9 cellular contexts compared by ENCODE assay signal in genomic region chr1:150302338-150302737, GRCh38. TPM values are rescaled to one million over a fixed set of nuclear protein-coding genes. Genes with fewer than 3 reads are reported as not detected.
DNase-seq lines count a peak whose midpoint lies in the region; TF ChIP-seq lines count a peak whose summit lies in the region.
"Had no signal": no experiment of that assay in that cellular context is flagged by ENCODE, and none has a peak within 500 bp of the region (broad histone marks: within the 10 kb centered on the region; RNA-seq: fewer than 3 reads in every experiment).

No MANE protein-coding gene starts in this region.

- H3K4me1 ChIP-seq in colonic mucosa: no peaks in the 10 kb centered on the region

- no peaks in the 10 kb centered on the region for H3K27me3 Mint-ChIP-seq in activated naive CD4-positive, alpha-beta T cell treated with anti-CD3 and anti-CD28 coated beads, Interleukin-2, amount 50 U/mL, for 24 hours
- H3K27me3 Mint-ChIP-seq: type B pancreatic cell had no signal

- peak overlapping the region; percentile 27 for H3K27ac Mint-ChIP-seq in activated naive CD4-positive, alpha-beta T cell treated with anti-CD3 and anti-CD28 coated beads, Interleukin-2, amount 50 U/mL, for 24 hours
- H3K27ac Mint-ChIP-seq: type B pancreatic cell had no signal

- intact Hi-C loops in head of caudate nucleus (cut with DNase I) (no loop called here), colonic mucosa (cut with DNase I) (no loop called here)

- H3K36me3 Mint-ChIP-seq in activated naive CD4-positive, alpha-beta T cell treated with anti-CD3 and anti-CD28 coated beads, Interleukin-2, amount 50 U/mL, for 24 hours: peaks cover 6% of the 10 kb centered on the region

- no peaks in the 10 kb centered on the region for H3K9me3 Mint-ChIP-seq in activated naive CD4-positive, alpha-beta T cell treated with anti-CD3 and anti-CD28 coated beads, Interleukin-2, amount 50 U/mL, for 24 hours
- H3K9me3 Mint-ChIP-seq: type B pancreatic cell had no signal

- H3K4me3 Mint-ChIP-seq in activated naive CD4-positive, alpha-beta T cell treated with anti-CD3 and anti-CD28 coated beads, Interleukin-2, amount 50 U/mL, for 24 hours: no peak overlapping the region
- H3K4me3 Mint-ChIP-seq: type B pancreatic cell had no signal

- H3K4me1 Mint-ChIP-seq in activated naive CD4-positive, alpha-beta T cell treated with anti-CD3 and anti-CD28 coated beads, Interleukin-2, amount 50 U/mL, for 24 hours: peaks cover 14% of the 10 kb centered on the region

- H3K27ac ChIP-seq in substantia nigra (ENCODE audit: low read depth, low read length, poor library complexity, severe bottlenecking): peak overlapping the region; percentile 1
- H3K27ac ChIP-seq in colonic mucosa: no peak overlapping the region

- DNase-seq in activated naive CD4-positive, alpha-beta T cell treated with anti-CD3 and anti-CD28 coated beads, Interleukin-2, amount 50 U/mL, for 16 hours: no peak
- DNase-seq in head of caudate nucleus (peak; percentile 52 to 92 (median 78)), substantia nigra (lab: John Stamatoyannopoulos, UW) (peak in 35 of 49 donors; percentile 4 to 77 (median 35)), colonic mucosa (no peak)
- DNase-seq in activated CD8-positive, alpha-beta memory T cell treated with anti-CD3 and anti-CD28 coated beads for 24 hours: no peak

- H3K9me3 ChIP-seq in colonic mucosa: no peaks in the 10 kb centered on the region

- no peaks in the 10 kb centered on the region for H3K27me3 ChIP-seq in colonic mucosa

- H3K36me3 ChIP-seq in colonic mucosa: no peaks in the 10 kb centered on the region

- no peak overlapping the region for H3K4me3 ChIP-seq in colonic mucosa

- H3K9ac ChIP-seq in colonic mucosa (ENCODE audit: low read depth in 2 of 2, low read length in 2 of 2): no peak overlapping the region

- no peak for TF ChIP-seq CTCF in colonic mucosa (IDR thresholded peaks at IDR 0.05)

RNA-seq across cellular contexts. Expression of gene MRPS21, which starts 8.7 kb away (rescaled TPM):
- 10 to 100 TPM; 42.7 to 68.6 TPM for total RNA-seq in colonic mucosa

RNA-seq across cellular contexts. Expression of gene PRPF3, which starts 19.0 kb away (rescaled TPM):
- 10 to 100 TPM; 43.4 to 47.3 TPM for total RNA-seq in colonic mucosa

RNA-seq across cellular contexts. Expression of gene CIART, which starts 20.0 kb away (rescaled TPM):
- total RNA-seq in colonic mucosa: 1 to 10 TPM in 1 of 2 donors, under 1 TPM in 1; 0.69 to 1.6 TPM
- total RNA-seq: Daoy had no signal

RNA-seq across cellular contexts. Expression of gene C1orf54, which starts 29.7 kb away (rescaled TPM):
- total RNA-seq in colonic mucosa: 1 to 10 TPM; 2.7 to 6.0 TPM
- total RNA-seq: NCI-H460 had no signal

RNA-seq across cellular contexts. Expression of gene APH1A, which starts 33.5 kb away (rescaled TPM):
- total RNA-seq in colonic mucosa: 100 to 1,000 TPM; 180 to 209 TPM

Comparison
In these comparisons a context has a peak if more than half of its experiments do, and no peak if none do; other contexts are left out.
1. DNase-seq: peak in head of caudate nucleus (42 of 42) and substantia nigra (35 of 49); none in activated naive CD4-positive, alpha-beta T cell treated with anti-CD3 and anti-CD28 coated beads, Interleukin-2, amount 50 U/mL, for 16 hours (single experiment), activated CD8-positive, alpha-beta memory T cell treated with anti-CD3 and anti-CD28 coated beads for 24 hours (single experiment) and colonic mucosa (single experiment).